Comparison of ENCODE assay signal across 1 cellular context in genomic region chr6:132734694-132735236, GRCh38.
TF ChIP-seq lines count a peak whose summit lies in the region.

No MANE protein-coding gene starts in this region.

TF ChIP-seq in HepG2, 621 proteins besides CTCF, POLR2A, EP300 and RAD21 (continued from another document and continues in another):
- no peak for TF ChIP-seq ZBTB7A (CRISPR knock-in tag; IDR thresholded peaks at IDR 0.05)
- TF ChIP-seq ZSCAN25 (CRISPR knock-in tag; IDR thresholded peaks at IDR 0.05): no peak
- TF ChIP-seq ZNF18 (CRISPR knock-in tag; IDR thresholded peaks at IDR 0.05; ENCODE audit: insufficient replicate concordance): peak; percentile 69
- TF ChIP-seq ZBTB14 (CRISPR knock-in tag; IDR thresholded peaks at IDR 0.05): no peak
- no peak for TF ChIP-seq ZNF20 (CRISPR knock-in tag; IDR thresholded peaks at IDR 0.05)
- TF ChIP-seq ZNF263 (CRISPR knock-in tag; IDR thresholded peaks at IDR 0.05): no peak
- peak; percentile 99 for TF ChIP-seq TFAP4 (IDR thresholded peaks at IDR 0.05; ENCODE audit: borderline replicate concordance, low read depth)
- TF ChIP-seq ATAD3A (CRISPR knock-in tag; IDR thresholded peaks at IDR 0.05): no peak
- no peak for TF ChIP-seq ZUFSP (CRISPR knock-in tag; IDR thresholded peaks at IDR 0.05; ENCODE audit: borderline replicate concordance)
- no peak for TF ChIP-seq PTBP1 (IDR thresholded peaks at IDR 0.05; ENCODE audit: low read depth, low read length, poor library complexity, severe bottlenecking)
- no peak for TF ChIP-seq CSRNP2 (CRISPR knock-in tag; conservative IDR thresholded peaks at IDR 0.05; ENCODE audit: low read depth)
- 0 out of 2 replicates have a peak, but pooled peaks have one; percentile 54 for TF ChIP-seq RBAK (CRISPR knock-in tag; IDR thresholded peaks at IDR 0.05)
- peak; percentile 84 for TF ChIP-seq THAP11 (CRISPR knock-in tag; IDR thresholded peaks at IDR 0.05)
- TF ChIP-seq ZNF333 (CRISPR knock-in tag; IDR thresholded peaks at IDR 0.05; ENCODE audit: borderline replicate concordance): no peak
- TF ChIP-seq ZNF251 (CRISPR knock-in tag; IDR thresholded peaks at IDR 0.05): no peak
- no peak for TF ChIP-seq BATF2 (CRISPR knock-in tag; IDR thresholded peaks at IDR 0.05)
- peak; percentile 93 for TF ChIP-seq HHEX (CRISPR knock-in tag; IDR thresholded peaks at IDR 0.05)
- no peak for TF ChIP-seq ZNF75D (CRISPR knock-in tag; IDR thresholded peaks at IDR 0.05; ENCODE audit: borderline replicate concordance)
- no peak for TF ChIP-seq ZFY (CRISPR knock-in tag; IDR thresholded peaks at IDR 0.05)
- peak; percentile 96 for TF ChIP-seq ZNF331 (CRISPR knock-in tag; IDR thresholded peaks at IDR 0.05)
- TF ChIP-seq SNRNP70 (IDR thresholded peaks at IDR 0.05; ENCODE audit: low read depth, low read length): no peak
- TF ChIP-seq HNF1B (CRISPR knock-in tag; IDR thresholded peaks at IDR 0.05): peak; percentile 36; the same call in 1 of the 2 replicates
- TF ChIP-seq TCF7 (IDR thresholded peaks at IDR 0.05; ENCODE audit: low read depth): peak; percentile 79
- TF ChIP-seq SRY (CRISPR knock-in tag; IDR thresholded peaks at IDR 0.05): no peak
- TF ChIP-seq XBP1 (CRISPR knock-in tag; IDR thresholded peaks at IDR 0.05): no peak
- TF ChIP-seq ELK4 (CRISPR knock-in tag; IDR thresholded peaks at IDR 0.05; ENCODE audit: borderline replicate concordance): no peak
- no peak for TF ChIP-seq HNRNPK (IDR thresholded peaks at IDR 0.05; ENCODE audit: low read depth, low read length, poor library complexity, severe bottlenecking)
- peak; percentile 64 for TF ChIP-seq MXD4 (CRISPR knock-in tag; IDR thresholded peaks at IDR 0.05)
- TF ChIP-seq ZFYVE20 (CRISPR knock-in tag; IDR thresholded peaks at IDR 0.05; ENCODE audit: borderline replicate concordance, low read depth): no peak
- no peak for TF ChIP-seq MTA3 (CRISPR knock-in tag; IDR thresholded peaks at IDR 0.05)
- no peak for TF ChIP-seq SALL2 (CRISPR knock-in tag; IDR thresholded peaks at IDR 0.05)
- TF ChIP-seq TGIF2 (CRISPR knock-in tag; IDR thresholded peaks at IDR 0.05): peak; percentile 98
- no peak for TF ChIP-seq MAZ (IDR thresholded peaks at IDR 0.05; ENCODE audit: borderline replicate concordance, low read depth, low read length)
- peak; percentile 70 for TF ChIP-seq MAZ (CRISPR knock-in tag; IDR thresholded peaks at IDR 0.05; ENCODE audit: low read depth)
- TF ChIP-seq ZNF713 (CRISPR knock-in tag; IDR thresholded peaks at IDR 0.05): no peak
- TF ChIP-seq RORA (CRISPR knock-in tag; IDR thresholded peaks at IDR 0.05): no peak
- TF ChIP-seq MLXIP (CRISPR knock-in tag; IDR thresholded peaks at IDR 0.05; ENCODE audit: borderline replicate concordance): no peak
- no peak for TF ChIP-seq ZNF260 (CRISPR knock-in tag; IDR thresholded peaks at IDR 0.05; ENCODE audit: borderline replicate concordance, low read depth)
- no peak for TF ChIP-seq CREBL2 (CRISPR knock-in tag; IDR thresholded peaks at IDR 0.05; ENCODE audit: borderline replicate concordance)
- TF ChIP-seq ZNF83 (CRISPR knock-in tag; IDR thresholded peaks at IDR 0.05; ENCODE audit: borderline replicate concordance): no peak
- TF ChIP-seq AFF4 (CRISPR knock-in tag; IDR thresholded peaks at IDR 0.05): no peak
- TF ChIP-seq ZNF503 (CRISPR knock-in tag; IDR thresholded peaks at IDR 0.05): peak; percentile 37; the same call in 1 of the 2 replicates
- TF ChIP-seq ZMYM4 (CRISPR knock-in tag; IDR thresholded peaks at IDR 0.05): peak; percentile 57; the same call in 1 of the 2 replicates
- TF ChIP-seq ZFP37 (CRISPR knock-in tag; IDR thresholded peaks at IDR 0.05; ENCODE audit: borderline replicate concordance): no peak
- TF ChIP-seq SMC3 (IDR thresholded peaks at IDR 0.05; ENCODE audit: low read length): peak; percentile 73
- TF ChIP-seq EZH2 (conservative IDR thresholded peaks at IDR 0.05; ENCODE audit: low read depth, low read length): no peak
